13 cellular contexts compared by ENCODE assay signal in genomic region chr17:17778308-17779014, GRCh38. TPM values are rescaled to one million over a fixed set of nuclear protein-coding genes. Genes with fewer than 3 reads are reported as not detected.
DNase-seq lines count a peak whose midpoint lies in the region; TF ChIP-seq lines count a peak whose summit lies in the region.
"Had no signal": no experiment of that assay in that cellular context is flagged by ENCODE, and none has a peak within 500 bp of the region (broad histone marks: within the 10 kb centered on the region; RNA-seq: fewer than 3 reads in every experiment).

No MANE protein-coding gene starts in this region.

- DNase-seq in SK-N-MC (ENCODE audit: low read depth, low spot score) = no peak
- peak; percentile 41 to 96 for DNase-seq in fibroblast of lung (ENCODE audit: low read depth in 2 of 2)
- DNase-seq in midbrain (lab: John Stamatoyannopoulos, UW) = peak; percentile 43
- DNase-seq in ACHN = no peak
- DNase-seq in CD14-positive monocyte (ENCODE audit: low spot score) = no peak
- no peak for DNase-seq in ecto neural progenitor cell (ENCODE audit: low spot score)
- no peak for DNase-seq in activated T-cell treated with anti-CD3 and anti-CD28 coated beads, Interleukin-2, amount 50 U/mL, for 1 hour
- DNase-seq: activated CD4-positive, alpha-beta T cell treated with anti-CD3 and anti-CD28 coated beads, Interleukin-2, amount 50 U/mL, for 4 hours; brain microvascular endothelial cell; MM.1S; PC-9; stimulated activated CD4-positive, alpha-beta T cell treated with anti-CD3 and anti-CD28 coated beads, Interleukin-2, amount 100 ng/mL, for 24 hours had no signal

- H3K4me2 ChIP-seq in fibroblast of lung (ENCODE audit: extremely low read depth, insufficient read depth, low read length) = no peak overlapping the region
- H3K4me2 ChIP-seq: PC-9 had no signal

- H3K27ac ChIP-seq in SK-N-MC = peak overlapping the region; percentile 57
- no peak overlapping the region for H3K27ac ChIP-seq in fibroblast of lung (ENCODE audit: insufficient read depth, low read length)
- peak overlapping the region; percentile 31 for H3K27ac ChIP-seq in thymus (ENCODE audit: low read depth)
- H3K27ac ChIP-seq: brain microvascular endothelial cell, PC-9 had no signal

- no peaks in the 10 kb centered on the region for H4K20me1 ChIP-seq in fibroblast of lung (ENCODE audit: control insufficient read depth, extremely low read depth, insufficient read depth, low read length)

- no peaks in the 10 kb centered on the region for H3K36me3 ChIP-seq in SK-N-MC (ENCODE audit: insufficient read depth, low read length)
- H3K36me3 ChIP-seq in fibroblast of lung (ENCODE audit: control insufficient read depth, insufficient read depth, low read length) = no peaks in the 10 kb centered on the region
- peaks cover 6% of the 10 kb centered on the region for H3K36me3 ChIP-seq in thymus (ENCODE audit: control insufficient read depth, insufficient read depth)
- H3K36me3 ChIP-seq: brain microvascular endothelial cell had no signal

- H3K4me1 ChIP-seq in fibroblast of lung (ENCODE audit: control insufficient read depth, extremely low read depth, insufficient read depth, low read length) = peaks cover 7% of the 10 kb centered on the region
- H3K4me1 ChIP-seq in thymus (ENCODE audit: control insufficient read depth, insufficient read depth, low read length) = peaks cover 12% of the 10 kb centered on the region

- H3K27me3 ChIP-seq in fibroblast of lung (ENCODE audit: control insufficient read depth, insufficient read depth, low read length) = no peaks in the 10 kb centered on the region
- no peaks in the 10 kb centered on the region for H3K27me3 ChIP-seq in thymus (ENCODE audit: control insufficient read depth, insufficient read depth)
- H3K27me3 ChIP-seq: brain microvascular endothelial cell had no signal

- intact Hi-C loops in CD14-positive monocyte (cut with micrococcal nuclease) = no loop called here

- H3K4me3 Mint-ChIP-seq in CD14-positive monocyte = no peak overlapping the region

- peaks cover 0 to 7% (median 3%) of the 10 kb centered on the region in 7 donors for H3K9me3 Mint-ChIP-seq in CD14-positive monocyte

- H3K9me3 ChIP-seq in SK-N-MC (ENCODE audit: low read depth, low read length) (no peaks in the 10 kb centered on the region), fibroblast of lung (ENCODE audit: control insufficient read depth, insufficient read depth, low read depth, low read length) (no peaks in the 10 kb centered on the region), thymus (ENCODE audit: control insufficient read depth) (no peaks in the 10 kb centered on the region)

- H3K4me3 ChIP-seq in SK-N-MC = no peak overlapping the region
- H3K4me3 ChIP-seq in fibroblast of lung (replicated peaks in 1 of 4; ENCODE audit: control extremely low read depth in 1 of 4, insufficient read depth in 1 of 4, low read depth in 3 of 4, low read length in 4 of 4) = no peak overlapping the region
- no peak overlapping the region for H3K4me3 ChIP-seq in thymus (ENCODE audit: low read length)
- H3K4me3 ChIP-seq: PC-9 had no signal

- H3K79me2 ChIP-seq in fibroblast of lung (ENCODE audit: control insufficient read depth, insufficient read depth, low read length) = peaks cover 2% of the 10 kb centered on the region

- TF ChIP-seq CTCF in fibroblast of lung (conservative IDR thresholded peaks at IDR 0.05 in 1 of 2, IDR thresholded peaks at IDR 0.05 in 1 of 2; ENCODE audit: low read depth in 1 of 2, low read length in 2 of 2) (no peak), CD14-positive monocyte (IDR thresholded peaks at IDR 0.05) (no peak)

- H3K4me1 Mint-ChIP-seq in CD14-positive monocyte = peaks cover 17% of the 10 kb centered on the region

- H3K9ac ChIP-seq in SK-N-MC (ENCODE audit: insufficient read length) (no peak overlapping the region), fibroblast of lung (ENCODE audit: insufficient read depth, low read length) (no peak overlapping the region)

- WGBS in thymus = 97% methylated on average over 8 of the region's 8 CpGs

- in situ Hi-C loops in ACHN (cut with HindIII; ENCODE audit: low pct_ligation_motif_present, low pct_unique_long_range_greater_than_20kb, low sequenced_read_pairs) = no loop called here

- H3K27me3 Mint-ChIP-seq in CD14-positive monocyte (ENCODE audit: low read depth in 3 of 3) = peaks cover 29 to 39% (median 32%) of the 10 kb centered on the region in 3 donors

- no peak overlapping the region for H2AFZ ChIP-seq in fibroblast of lung (ENCODE audit: low read length)
- H2AFZ ChIP-seq: PC-9 had no signal

- no peak overlapping the region for H3K27ac Mint-ChIP-seq in CD14-positive monocyte

- H3K36me3 Mint-ChIP-seq in CD14-positive monocyte = peaks cover 5 to 6% of the 10 kb centered on the region in 2 donors

RNA-seq across cellular contexts. Expression of gene SREBF1, which starts 58.3 kb away (rescaled TPM):
- 51.9 and 77.6 TPM in 2 replicates for total RNA-seq in fibroblast of lung
- polyA plus RNA-seq in fibroblast of lung = 29.7 and 49.1 TPM in 2 replicates
- 73.7 and 109 TPM in 2 replicates for polyA plus RNA-seq in fibroblast of lung (2012)
- polyA minus RNA-seq in fibroblast of lung (ENCODE audit: low replicate concordance) = 172 and 195 TPM in 2 replicates
- polyA plus RNA-seq in thymus = 53.3 TPM
- polyA plus RNA-seq in CD14-positive monocyte = 10 to 100 TPM in 1 of 2 donors, 1 to 10 TPM in 1; 7.6 to 10.5 TPM

Comparison
In these comparisons a context has a peak if more than half of its experiments do, and no peak if none do; other contexts are left out.
1. DNase-seq: peak in fibroblast of lung (2 of 2) and midbrain (single experiment); none in SK-N-MC (single experiment), ACHN (single experiment), CD14-positive monocyte (single experiment), ecto neural progenitor cell (single experiment) and activated T-cell treated with anti-CD3 and anti-CD28 coated beads, Interleukin-2, amount 50 U/mL, for 1 hour (single experiment).